5 cellular contexts compared by ENCODE assay signal in the genomic region with DNA sequence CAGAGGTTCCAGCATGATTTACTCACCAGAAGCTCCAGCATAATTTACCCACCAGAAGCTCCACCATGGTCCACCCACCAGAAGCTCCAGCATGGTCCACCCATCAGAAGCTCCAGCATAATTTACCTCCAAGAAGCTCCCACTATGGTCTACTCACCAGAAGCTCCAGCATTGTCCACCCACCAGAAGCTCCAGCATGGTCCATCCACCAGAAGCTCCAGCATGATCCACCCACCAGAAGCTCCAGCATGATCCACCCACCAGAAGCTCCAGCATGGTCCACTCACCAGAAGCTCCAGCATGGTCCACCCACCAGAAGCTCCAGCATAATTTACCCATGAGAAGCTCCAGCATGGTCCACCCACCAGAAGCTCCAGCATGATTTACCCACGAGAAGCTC.
DNase-seq lines count a peak whose midpoint lies in the region; ATAC-seq and TF ChIP-seq lines count a peak whose summit lies in the region.
"Not testable (repeated sequence)": the region's sequence is repeated elsewhere in the genome, so short reads cannot be mapped to it uniquely, and the experiment has no call there.

No MANE protein-coding gene starts in this region.

- peak; percentile 67 for DNase-seq in coronary artery (ENCODE audit: low spot score)
- DNase-seq in cardiac septum (ENCODE audit: low spot score) = peak; percentile 53
- peak; percentile 3 for DNase-seq in hepatocyte (ENCODE audit: low spot score)
- DNase-seq in lung (ENCODE audit: low spot score) = peak; percentile 27
- DNase-seq in vagina (ENCODE audit: extremely low spot score in 2 of 2) = peak; percentile 90 to 96

- not testable (repeated sequence) for H3K27ac ChIP-seq in coronary artery; hepatocyte; lung (ENCODE audit: low read depth in 1 of 2, low read length in 1 of 2); vagina

- intact Hi-C loops in cardiac septum (cut with DNase I); vagina (cut with DNase I): not testable (repeated sequence)

- not testable (repeated sequence) for H3K4me1 ChIP-seq in hepatocyte (ENCODE audit: insufficient read depth); lung (ENCODE audit: control insufficient read depth in 2 of 2, insufficient read depth in 2 of 2, low read length in 2 of 2); vagina

- H3K4me2 ChIP-seq in hepatocyte = not testable (repeated sequence)

- H3K36me3 ChIP-seq in hepatocyte (replicated peaks; ENCODE audit: insufficient read depth, low read depth); lung (ENCODE audit: control insufficient read depth in 2 of 2, insufficient read depth in 2 of 2, low read length in 2 of 2); vagina: not testable (repeated sequence)

- not testable (repeated sequence) for TF ChIP-seq POLR2A in vagina (IDR thresholded peaks at IDR 0.05)

- H4K20me1 ChIP-seq in hepatocyte (ENCODE audit: insufficient read depth, poor library complexity, severe bottlenecking) = not testable (repeated sequence)

- H3K4me3 ChIP-seq in coronary artery, hepatocyte, lung, vagina: not testable (repeated sequence)

- peaks cover 27% of the 10 kb centered on the region for H3K9me3 ChIP-seq in hepatocyte (ENCODE audit: low read depth)
- peaks cover 10 to 23% of the 10 kb centered on the region in 2 donors for H3K9me3 ChIP-seq in lung (ENCODE audit: control insufficient read depth in 2 of 2, insufficient read depth in 1 of 2, low read length in 1 of 2)
- H3K9me3 ChIP-seq in vagina = peaks cover 24% of the 10 kb centered on the region

- not testable (repeated sequence) for H3K27me3 ChIP-seq in hepatocyte; lung (ENCODE audit: control insufficient read depth, insufficient read depth); vagina

- H3K9me2 ChIP-seq in hepatocyte (replicated peaks; ENCODE audit: insufficient read depth) = not testable (repeated sequence)

- 57% methylated on average over 1 of the region's 1 CpG for WGBS in hepatocyte (ENCODE audit: low lambda C conversion rate, missing lambda C conversion rate)
- WGBS in lung, 2 donors = 67 to 81% methylated on average over 1 of the region's 1 CpG

- not testable (repeated sequence) for H3K79me2 ChIP-seq in hepatocyte

- ATAC-seq in lung (ENCODE audit: insufficient read depth, low FRiP score) = not testable (repeated sequence)

- TF ChIP-seq CTCF in coronary artery (IDR thresholded peaks at IDR 0.05); hepatocyte (IDR thresholded peaks at IDR 0.05; ENCODE audit: poor library complexity); lung (IDR thresholded peaks at IDR 0.05; ENCODE audit: control extremely low read depth, extremely low read depth); vagina (IDR thresholded peaks at IDR 0.05): not testable (repeated sequence)

- not testable (repeated sequence) for H2AFZ ChIP-seq in hepatocyte

Comparison
In these comparisons a context has a peak if more than half of its experiments do, and no peak if none do; other contexts are left out.
1. DNase-seq: peak in every context shown above with its lines; median percentile 93 in vagina; 67 in coronary artery; 53 in cardiac septum; 27 in lung; 3 in hepatocyte.